In genomic region chr9:77516781-77517180, GRCh38 we compare ENCODE assay signal across 25 cellular contexts.
"Had no signal": no experiment of that assay in that cellular context is flagged by ENCODE, and none has a peak within 500 bp of the region (broad histone marks: within the 10 kb centered on the region; RNA-seq: fewer than 3 reads in every experiment).

No MANE protein-coding gene starts in this region.

- DNase-seq: colonic mucosa; cortex of kidney; effector CD4-positive, alpha-beta T cell; effector memory CD4-positive, alpha-beta T cell; erythroblast; esophagus squamous epithelium; foreskin fibroblast; foreskin melanocyte; gastrocnemius medialis; glutamatergic neuron; heart right ventricle; hippocampal formation; left cardiac atrium; left lung; left ventricle myocardium superior; lower lobe of right lung; mesendoderm; mucosa of descending colon; naive B cell had no signal

- H3K36me3 ChIP-seq: colonic mucosa, esophagus squamous epithelium, gastrocnemius medialis, heart right ventricle, left lung, lower lobe of right lung had no signal

- ATAC-seq: esophagus mucosa, gastrocnemius medialis, heart right ventricle, left cardiac atrium, left lung, left ventricle myocardium superior, lower lobe of right lung, mucosa of descending colon had no signal

- FAIRE-seq: islet of Langerhans, keratinocyte had no signal

- H3K4me1 Mint-ChIP-seq: memory B cell, naive B cell had no signal

- H3K27ac Mint-ChIP-seq: dendritic cell treated with granulocyte-macrophage colony-stimulating factor and Interleukin-4, amounts not matched to agents 40 ng/mL and 50 ng/mL, for 4 days; memory B cell had no signal

- H3K4me1 ChIP-seq: colonic mucosa had no signal

- H3K27me3 Mint-ChIP-seq: dendritic cell treated with granulocyte-macrophage colony-stimulating factor and Interleukin-4, amounts not matched to agents 40 ng/mL and 50 ng/mL, for 4 days had no signal

- H3K9me3 Mint-ChIP-seq: dendritic cell treated with granulocyte-macrophage colony-stimulating factor and Interleukin-4, amounts not matched to agents 40 ng/mL and 50 ng/mL, for 4 days; memory B cell; naive B cell had no signal

- H3K27ac ChIP-seq: colonic mucosa, epithelial cell of prostate, esophagus squamous epithelium, left lung, lower lobe of right lung had no signal

- H3K4me3 Mint-ChIP-seq: dendritic cell treated with granulocyte-macrophage colony-stimulating factor and Interleukin-4, amounts not matched to agents 40 ng/mL and 50 ng/mL, for 4 days; memory B cell; naive B cell had no signal

- H3K27me3 ChIP-seq: colonic mucosa, esophagus squamous epithelium, gastrocnemius medialis, heart right ventricle, left lung had no signal

- H3K36me3 Mint-ChIP-seq: memory B cell, naive B cell had no signal

- H3K9me3 ChIP-seq: colonic mucosa, esophagus squamous epithelium, gastrocnemius medialis, heart right ventricle, left lung, lower lobe of right lung, mucosa of descending colon had no signal

- H3K4me3 ChIP-seq: colonic mucosa, esophagus squamous epithelium, gastrocnemius medialis, heart right ventricle, left lung, lower lobe of right lung, mucosa of descending colon had no signal
